ENCODE assay signal across 17 cellular contexts in genomic region chr22:50713008-50713385, GRCh38. TPM values are rescaled to one million over a fixed set of nuclear protein-coding genes. Genes with fewer than 3 reads are reported as not detected.
DNase-seq lines count a peak whose midpoint lies in the region; ATAC-seq and TF ChIP-seq lines count a peak whose summit lies in the region.
"Had no signal": no experiment of that assay in that cellular context is flagged by ENCODE, and none has a peak within 500 bp of the region (broad histone marks: within the 10 kb centered on the region; RNA-seq: fewer than 3 reads in every experiment).

No MANE protein-coding gene starts in this region.

- H3K4me3 Mint-ChIP-seq in neural crest cell: peak overlapping the region; percentile 3

- H3K36me3 ChIP-seq in right atrium auricular region: peaks cover 5% of the 10 kb centered on the region
- H3K36me3 ChIP-seq: HAP-1 had no signal

- H3K27me3 Mint-ChIP-seq in neural crest cell (ENCODE audit: low read depth): peaks cover 9% of the 10 kb centered on the region

- no peak overlapping the region for H3K4me3 ChIP-seq in right atrium auricular region
- H3K4me3 ChIP-seq: A549, GM12878, HAP-1 had no signal

- TF ChIP-seq CTCF in right atrium auricular region (IDR thresholded peaks at IDR 0.05) (no peak), neural crest cell (conservative IDR thresholded peaks at IDR 0.05) (no peak)

- peaks cover 13% of the 10 kb centered on the region for H3K36me3 Mint-ChIP-seq in neural crest cell (ENCODE audit: low read depth)

- no peaks in the 10 kb centered on the region for H3K9me3 Mint-ChIP-seq in neural crest cell

- H3K9me3 ChIP-seq in right atrium auricular region: no peaks in the 10 kb centered on the region
- H3K9me3 ChIP-seq: A549, HAP-1 had no signal

- no peak overlapping the region for H3K27ac ChIP-seq in right atrium auricular region
- H3K27ac ChIP-seq in cingulate gyrus (ENCODE audit: low read depth, low read length): peak overlapping the region; percentile 95
- H3K27ac ChIP-seq: A549 had no signal

- ATAC-seq in left cardiac atrium (no peak), GM21423 (IDR thresholded peaks at IDR 0.05; ENCODE audit: unreplicated experiment) (no peak)
- ATAC-seq: A549, GM12878 had no signal

- peak; percentile 19 for DNase-seq in left cardiac atrium
- no peak for DNase-seq in right atrium auricular region (ENCODE audit: low spot score)
- DNase-seq in neural crest cell (ENCODE audit: low read depth, low spot score): no peak
- DNase-seq in stimulated activated CD4-positive, alpha-beta T cell treated with anti-CD3 and anti-CD28 coated beads, Interleukin-4, amount 100 ng/mL, for 4 hours: no peak
- DNase-seq in activated naive CD4-positive, alpha-beta T cell treated with anti-CD3 and anti-CD28 coated beads, Interleukin-2, amount 50 U/mL, for 16 hours: no peak
- DNase-seq: DMS79, Karpas-422, NCI-H1930, NCI-H2171, NCI-H82 had no signal

- no peak overlapping the region for H3K27ac Mint-ChIP-seq in neural crest cell (ENCODE audit: unreplicated experiment)

- H3K4me1 ChIP-seq in right atrium auricular region: peaks cover 0 to 24% of the 10 kb centered on the region in 2 donors
- H3K4me1 ChIP-seq: A549, HAP-1 had no signal

- intact Hi-C loops in left cardiac atrium (cut with DNase I): no loop called here

- peaks cover 21% of the 10 kb centered on the region for H3K4me1 Mint-ChIP-seq in neural crest cell

- no peaks in the 10 kb centered on the region for H3K27me3 ChIP-seq in right atrium auricular region

RNA-seq across cellular contexts. Expression of gene ACR, which starts 25.0 kb away (rescaled TPM):
- total RNA-seq in left cardiac atrium (1 to 10 TPM in 1 of 2 donors, not detected in 1; 1.5 TPM), right atrium auricular region (under 1 TPM in 1 of 2 donors, not detected in 1; 0.39 TPM), neural crest cell (0.34 TPM in 1 of 2 replicates, not detected in the other)
- total RNA-seq: G401, GM12878, NCI-H460 had no signal

RNA-seq across cellular contexts. Expression of gene SHANK3, which starts 40.4 kb away (rescaled TPM):
- total RNA-seq in left cardiac atrium (10 to 100 TPM; 19.5 to 34.1 TPM), right atrium auricular region (10 to 100 TPM in 1 of 2 donors, 1 to 10 TPM in 1; 8.2 to 12.3 TPM), neural crest cell (15.2 and 15.4 TPM in 2 replicates)
